In the genomic region with DNA sequence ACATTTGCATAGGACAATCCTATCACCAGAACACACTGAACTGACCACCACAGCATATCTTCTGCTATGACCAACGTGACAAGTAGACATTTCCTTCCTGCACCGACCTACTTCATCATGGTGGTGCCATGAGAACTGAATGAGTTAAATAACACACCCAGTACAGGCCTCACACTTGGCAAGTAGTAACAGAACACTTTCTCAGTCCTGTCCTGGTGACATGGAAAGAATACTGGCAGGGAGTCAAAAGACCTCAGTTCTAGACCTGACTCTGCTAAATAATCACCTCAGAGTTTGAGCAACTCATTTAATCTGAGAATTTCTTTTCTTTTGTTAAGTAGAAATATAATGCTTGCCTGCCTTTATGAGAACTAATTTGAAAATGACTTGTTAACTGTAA, we compare ENCODE assay signal across 14 cellular contexts.
"Had no signal": no experiment of that assay in that cellular context is flagged by ENCODE, and none has a peak within 500 bp of the region (broad histone marks: within the 10 kb centered on the region; RNA-seq: fewer than 3 reads in every experiment).

No MANE protein-coding gene starts in this region.

- ATAC-seq: effector memory CD8-positive, alpha-beta T cell; gastroesophageal sphincter; left lung; psoas muscle; sciatic nerve had no signal

- DNase-seq: effector memory CD8-positive, alpha-beta T cell; esophagus squamous epithelium; glutamatergic neuron; immature natural killer cell; left lung; mesendoderm; naive B cell; nephron progenitor cell; psoas muscle; retina; spleen; stimulated activated naive CD4-positive, alpha-beta T cell had no signal
